Comparison of ENCODE assay signal across 27 cellular contexts in the genomic region with DNA sequence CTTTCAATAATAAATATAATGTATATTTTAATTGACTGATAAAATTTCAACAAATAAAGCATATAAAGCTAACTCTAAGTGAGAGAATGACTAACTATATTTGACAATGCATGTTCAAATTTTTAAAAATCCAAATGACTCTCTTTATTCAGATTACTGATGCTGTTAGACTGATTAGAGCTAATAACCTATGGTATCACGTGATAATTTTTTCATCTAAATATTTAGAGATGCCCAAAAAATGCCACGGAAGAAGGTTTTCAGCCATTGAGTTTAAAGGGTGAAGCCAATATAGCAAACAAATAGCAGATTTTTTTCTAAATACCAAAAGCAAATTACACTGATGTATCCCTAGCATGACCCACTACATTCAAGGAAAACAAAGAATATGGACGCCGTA.
"Had no signal": no experiment of that assay in that cellular context is flagged by ENCODE, and none has a peak within 500 bp of the region (broad histone marks: within the 10 kb centered on the region; RNA-seq: fewer than 3 reads in every experiment).

No MANE protein-coding gene starts in this region.

- H3K4me1 ChIP-seq: stomach, suprapubic skin, testis, thyroid gland, tibial artery, tibial nerve, transverse colon, upper lobe of left lung, upper lobe of right lung, uterus, vagina had no signal

- H3K9me3 ChIP-seq: testis, thoracic aorta, thyroid gland, transverse colon, upper lobe of right lung, uterus, vagina had no signal

- ATAC-seq: stimulated activated effector memory CD8-positive, alpha-beta T cell treated with anti-CD3 and anti-CD28 coated beads, Interleukin-12 subunit alpha, Interleukin-12 subunit beta, amount 100 ng/mL, for 72 hours; stimulated activated memory B cell treated with anti-CD40 and anti-IgM and Interleukin-4, amounts not matched to agents 10 μg/mL and 1 μg/mL and 100 μg/mL, for 72 hours; stimulated activated naive B cell treated with anti-CD40 and anti-IgM and Interleukin-4, amounts not matched to agents 10 μg/mL and 1 μg/mL and 100 μg/mL, for 72 hours; stimulated activated naive CD8-positive, alpha-beta T cell treated with anti-CD3 and anti-CD28 coated beads, Interleukin-15, amount 100 ng/mL, for 72 hours; stimulated activated naive CD8-positive, alpha-beta T cell treated with anti-CD3 and anti-CD28 coated beads, Interleukin-15, Interleukin-2, amounts not matched to agents 100 U/mL and 50 U/mL, for 24 hours; upper lobe of right lung had no signal

- H3K27ac ChIP-seq: stomach, suprapubic skin, testis, thoracic aorta, thyroid gland, tibial artery, tibial nerve, transverse colon, upper lobe of left lung, upper lobe of right lung, uterus, vagina had no signal

- H3K36me3 ChIP-seq: stomach, suprapubic skin, thoracic aorta, thyroid gland, tibial artery, tibial nerve, transverse colon, upper lobe of left lung, upper lobe of right lung, uterus, vagina had no signal

- FAIRE-seq: urothelium cell line had no signal

- H3K27me3 ChIP-seq: stomach, suprapubic skin, testis, thyroid gland, tibial artery, tibial nerve, transverse colon, upper lobe of left lung, upper lobe of right lung, uterus, vagina had no signal

- H3K4me3 ChIP-seq: stomach, suprapubic skin, testis, thoracic aorta, thyroid gland, tibial artery, tibial nerve, transverse colon, upper lobe of left lung, upper lobe of right lung, uterus, vagina had no signal

- DNase-seq: stimulated activated CD4-positive, alpha-beta T cell treated with anti-CD3 and anti-CD28 coated beads, Interleukin-2, amount 100 ng/mL, for 48 hours; stimulated activated CD4-positive, alpha-beta T cell treated with anti-CD3 and anti-CD28 coated beads, Interleukin-4, amount 100 ng/mL, for 1 hour; stimulated activated CD4-positive, alpha-beta T cell treated with anti-CD3 and anti-CD28 coated beads, Interleukin-4, amount 100 ng/mL, for 24 hours; stimulated activated CD4-positive, alpha-beta T cell treated with anti-CD3 and anti-CD28 coated beads, Interleukin-4, amount 100 ng/mL, for 4 hours; stimulated activated CD8-positive, alpha-beta memory T cell treated with anti-CD3 and anti-CD28 coated beads, Interleukin-4, amount 100 ng/mL, for 48 hours; stimulated activated naive B cell treated with anti-CD40 and anti-IgM and Interleukin-4, amounts not matched to agents 10 μg/mL and 1 μg/mL and 100 μg/mL, for 72 hours; stimulated activated naive CD4-positive, alpha-beta T cell; stimulated activated naive CD4-positive, alpha-beta T cell treated with Interleukin-2 at 50 U/mL for 16 hours; stimulated activated naive CD8-positive, alpha-beta T cell treated with anti-CD3 and anti-CD28 coated beads, Interleukin-15, amount 100 ng/mL, for 72 hours; stimulated activated naive CD8-positive, alpha-beta T cell treated with anti-CD3 and anti-CD28 coated beads, Interleukin-15, Interleukin-2, amounts not matched to agents 100 U/mL and 50 U/mL, for 24 hours; stomach; substantia nigra; testis; thyroid gland; tibial artery; transverse colon; trophoblast cell; upper lobe of left lung; upper lobe of right lung; uterus had no signal
